Comparison of ENCODE assay signal across 12 cellular contexts in the genomic region with DNA sequence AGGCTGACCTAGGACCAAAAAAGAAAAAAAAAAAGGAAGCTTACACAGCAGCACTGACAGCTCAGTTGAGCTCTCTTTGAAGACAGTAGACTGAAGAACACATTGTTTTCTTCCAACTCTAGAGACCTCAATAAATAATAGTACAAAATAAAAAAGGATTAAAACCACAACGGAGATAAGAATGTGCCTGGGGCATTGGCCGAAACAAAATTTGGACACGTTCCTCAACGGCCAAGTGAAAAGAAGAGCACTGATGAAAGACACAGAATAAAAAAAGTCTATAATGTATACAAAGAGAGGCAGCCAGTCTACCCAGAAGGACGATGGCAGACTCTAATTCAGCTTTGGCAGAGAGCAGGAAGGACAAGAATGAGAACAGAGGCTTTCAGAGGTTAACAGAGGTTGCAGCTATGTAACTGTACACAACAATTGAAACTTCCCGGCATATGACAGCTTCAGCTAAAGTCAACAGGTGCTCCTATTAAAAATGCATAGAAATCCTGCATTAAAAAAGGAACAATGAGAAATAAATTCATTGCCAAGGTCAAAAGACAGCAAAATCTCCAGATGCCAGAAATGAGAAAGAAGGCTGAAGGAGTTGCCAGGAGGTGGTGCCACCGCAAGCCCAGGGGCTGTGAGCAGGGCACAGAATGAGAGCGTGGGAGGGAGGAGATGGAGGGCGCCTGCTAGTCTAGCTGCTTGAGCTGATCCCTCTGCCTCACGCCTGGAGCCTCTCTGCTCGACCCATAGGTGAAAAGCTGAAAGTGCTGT.
DNase-seq lines count a peak whose midpoint lies in the region; ATAC-seq lines count a peak whose summit lies in the region.
"Had no signal": no experiment of that assay in that cellular context is flagged by ENCODE, and none has a peak within 500 bp of the region (broad histone marks: within the 10 kb centered on the region; RNA-seq: fewer than 3 reads in every experiment).

No MANE protein-coding gene starts in this region.

- H3K27ac Mint-ChIP-seq in activated T-helper 17 cell treated with anti-CD3 and anti-CD28 coated beads, Interleukin-2, amount 50 U/mL, for 72 hours = peak overlapping the region; percentile 60
- H3K27ac Mint-ChIP-seq: dendritic cell treated with granulocyte-macrophage colony-stimulating factor and Interleukin-4, amounts not matched to agents 40 ng/mL and 50 ng/mL, for 4 days had no signal

- intact Hi-C loops in Right ventricle myocardium inferior (cut with DNase I) = loop anchor here (2.0 to 5.0 kb wide), 2 partner anchors 72 to 112 kb away; no protein-coding TSS in a partner anchor
- intact Hi-C loops in cardiac septum (cut with DNase I) = loop anchor here (5.0 kb wide), 2 partner anchors 48 to 232 kb away; no protein-coding TSS in a partner anchor

- DNase-seq in Right ventricle myocardium inferior (ENCODE audit: missing footprints) = no peak
- DNase-seq in cardiac septum (ENCODE audit: low spot score) = no peak
- peak; percentile 52 for DNase-seq in left kidney (ENCODE audit: low read depth, low spot score)
- peak; percentile 19 for DNase-seq in ureter (ENCODE audit: low spot score)
- DNase-seq in GM03348 (ENCODE audit: low spot score) = no peak
- no peak for DNase-seq in COR-L47 (lab: John Stamatoyannopoulos, UW)
- DNase-seq: activated CD8-positive, alpha-beta memory T cell treated with anti-CD3 and anti-CD28 coated beads, Interleukin-2, amount 50 U/mL, for 48 hours; NCI-H187 treated with DMSO at 0.1 percent for 48 hours; posterior cingulate gyrus had no signal

- H3K4me3 Mint-ChIP-seq in activated T-helper 17 cell treated with anti-CD3 and anti-CD28 coated beads, Interleukin-2, amount 50 U/mL, for 72 hours = no peak overlapping the region
- H3K4me3 Mint-ChIP-seq: dendritic cell treated with granulocyte-macrophage colony-stimulating factor and Interleukin-4, amounts not matched to agents 40 ng/mL and 50 ng/mL, for 4 days had no signal

- H3K4me1 Mint-ChIP-seq in activated T-helper 17 cell treated with anti-CD3 and anti-CD28 coated beads, Interleukin-2, amount 50 U/mL, for 72 hours = no peaks in the 10 kb centered on the region

- peak; percentile 62 for ATAC-seq in Right ventricle myocardium inferior
- ATAC-seq in activated T-helper 17 cell treated with anti-CD3 and anti-CD28 coated beads, Interleukin-2, amount 50 U/mL, for 72 hours (replicated peaks) = no peak
- ATAC-seq in HG02623 (IDR thresholded peaks at IDR 0.05; ENCODE audit: unreplicated experiment) = no peak

- no peaks in the 10 kb centered on the region for H3K9me3 Mint-ChIP-seq in activated T-helper 17 cell treated with anti-CD3 and anti-CD28 coated beads, Interleukin-2, amount 50 U/mL, for 72 hours
- H3K9me3 Mint-ChIP-seq: dendritic cell treated with granulocyte-macrophage colony-stimulating factor and Interleukin-4, amounts not matched to agents 40 ng/mL and 50 ng/mL, for 4 days had no signal

- no peaks in the 10 kb centered on the region for H3K27me3 Mint-ChIP-seq in activated T-helper 17 cell treated with anti-CD3 and anti-CD28 coated beads, Interleukin-2, amount 50 U/mL, for 72 hours

- H3K36me3 Mint-ChIP-seq in activated T-helper 17 cell treated with anti-CD3 and anti-CD28 coated beads, Interleukin-2, amount 50 U/mL, for 72 hours (ENCODE audit: low read depth) = no peaks in the 10 kb centered on the region

Comparison
In these comparisons a context has a peak if more than half of its experiments do, and no peak if none do; other contexts are left out.
1. DNase-seq: peak in left kidney (single experiment) and ureter (single experiment); none in Right ventricle myocardium inferior (single experiment), cardiac septum (single experiment), GM03348 (single experiment) and COR-L47 (single experiment).